ENCODE assay signal across 27 cellular contexts in the genomic region with DNA sequence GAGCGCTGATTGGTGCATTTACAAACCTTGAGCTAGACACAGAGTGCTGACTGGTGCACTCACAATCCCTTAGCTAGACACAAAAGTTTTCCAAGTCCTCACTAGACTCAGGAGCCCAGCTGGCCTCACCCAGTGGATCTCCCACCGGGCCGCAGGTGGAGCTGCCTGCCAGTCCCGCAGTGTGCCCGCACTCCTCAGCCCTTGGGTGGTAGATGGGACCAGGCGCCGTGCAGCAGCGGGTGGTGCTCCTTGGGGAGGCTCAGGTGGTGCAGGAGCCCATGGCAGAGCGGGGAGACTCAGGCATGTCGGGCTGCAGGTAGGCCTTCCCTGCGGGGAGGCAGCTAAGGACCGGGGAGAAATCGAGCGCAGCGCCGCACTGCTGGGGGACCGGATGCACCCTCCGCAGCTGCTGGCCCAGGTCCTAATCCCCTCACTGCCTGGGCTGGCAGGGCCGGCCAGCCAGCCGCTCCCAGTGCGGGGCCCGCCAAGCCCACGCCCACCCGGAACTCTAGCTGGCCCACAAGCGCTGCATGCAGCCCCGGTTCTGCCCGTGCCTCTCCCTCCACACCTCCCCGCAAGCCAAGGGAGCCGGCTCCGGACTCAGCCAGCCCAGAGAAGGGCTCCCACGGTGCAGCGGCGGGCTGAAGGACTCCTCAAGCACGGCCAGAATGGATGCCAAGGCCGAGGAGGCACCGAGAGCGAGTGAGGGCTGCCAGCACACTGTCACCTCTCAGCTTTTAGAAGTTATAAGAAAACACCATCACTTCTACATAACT.
"Had no signal": no experiment of that assay in that cellular context is flagged by ENCODE, and none has a peak within 500 bp of the region (broad histone marks: within the 10 kb centered on the region; RNA-seq: fewer than 3 reads in every experiment).

No MANE protein-coding gene starts in this region.

- H3K27ac ChIP-seq: brain microvascular endothelial cell, epithelial cell of prostate, hepatocyte, left lung, SJCRH30, stomach, VCaP had no signal

- H3K4me3 ChIP-seq: ascending aorta, hepatocyte, left lung, mucosa of descending colon, SJCRH30, stomach had no signal

- H3K27me3 Mint-ChIP-seq: activated CD4-positive, alpha-beta T cell treated with anti-CD3 and anti-CD28 coated beads, Interleukin-2, amount 10 ng/mL, durations not matched to agents 24 days and 14 days; activated naive CD4-positive, alpha-beta T cell treated with anti-CD3 and anti-CD28 coated beads, Interleukin-2, amount 50 U/mL, for 24 hours; central memory CD8-positive, alpha-beta T cell; memory B cell; stimulated activated memory B cell treated with anti-CD40 and anti-IgM and Interleukin-4, amounts not matched to agents 10 μg/mL and 1 μg/mL and 100 μg/mL, for 72 hours; T-cell had no signal

- ATAC-seq: activated CD4-positive, CD25-positive, alpha-beta regulatory T cell treated with anti-CD3 and anti-CD28 coated beads, Interleukin-2, amount 50 U/mL, for 24 hours; activated CD8-positive, alpha-beta T cell treated with anti-CD3 and anti-CD28 coated beads, Interleukin-2, amount 10 ng/mL, durations not matched to agents 7 days and 5 days; left lung; mucosa of descending colon; stimulated activated memory B cell treated with anti-CD40 and anti-IgM and Interleukin-4, amounts not matched to agents 10 μg/mL and 1 μg/mL and 100 μg/mL, for 72 hours; T-cell had no signal

- H2AFZ ChIP-seq: hepatocyte had no signal

- H3K4me1 Mint-ChIP-seq: activated CD4-positive, alpha-beta T cell treated with anti-CD3 and anti-CD28 coated beads, Interleukin-2, amount 10 ng/mL, durations not matched to agents 24 days and 14 days; activated naive CD4-positive, alpha-beta T cell treated with anti-CD3 and anti-CD28 coated beads, Interleukin-2, amount 50 U/mL, for 24 hours; central memory CD8-positive, alpha-beta T cell; endodermal cell; immature natural killer cell; memory B cell; neural crest cell; stimulated activated memory B cell treated with anti-CD40 and anti-IgM and Interleukin-4, amounts not matched to agents 10 μg/mL and 1 μg/mL and 100 μg/mL, for 72 hours; T-cell had no signal

- H3K9me3 ChIP-seq: ascending aorta, left lung, mucosa of descending colon, SJCRH30, stomach, testis had no signal

- DNase-seq: activated CD4-positive, alpha-beta T cell treated with anti-CD3 and anti-CD28 coated beads, Interleukin-2, amount 10 ng/mL, durations not matched to agents 24 days and 14 days; activated CD8-positive, alpha-beta T cell treated with anti-CD3 and anti-CD28 coated beads, Interleukin-2, amount 10 ng/mL, durations not matched to agents 7 days and 5 days; activated gamma-delta T cell treated with Interleukin-2 at 50 U/mL for 16 hours; brain microvascular endothelial cell; cortex of kidney; endodermal cell; foreskin fibroblast; immature natural killer cell; kidney glomerular epithelial cell; mucosa of descending colon; SJCRH30; stomach; T-cell; trophoblast cell had no signal

- H3K9me3 Mint-ChIP-seq: central memory CD8-positive, alpha-beta T cell; memory B cell; stimulated activated memory B cell treated with anti-CD40 and anti-IgM and Interleukin-4, amounts not matched to agents 10 μg/mL and 1 μg/mL and 100 μg/mL, for 72 hours had no signal

- H3K36me3 ChIP-seq: brain microvascular endothelial cell, SJCRH30 had no signal

- H3K27ac Mint-ChIP-seq: activated CD4-positive, alpha-beta T cell treated with anti-CD3 and anti-CD28 coated beads, Interleukin-2, amount 10 ng/mL, durations not matched to agents 24 days and 14 days; activated CD8-positive, alpha-beta T cell treated with anti-CD3 and anti-CD28 coated beads, Interleukin-2, amount 10 ng/mL, durations not matched to agents 7 days and 5 days; activated naive CD4-positive, alpha-beta T cell treated with anti-CD3 and anti-CD28 coated beads, Interleukin-2, amount 50 U/mL, for 24 hours; endodermal cell; immature natural killer cell; memory B cell; stimulated activated memory B cell treated with anti-CD40 and anti-IgM and Interleukin-4, amounts not matched to agents 10 μg/mL and 1 μg/mL and 100 μg/mL, for 72 hours; T-cell; T-helper 2 cell treated with Interferon-gamma antibody and Interleukin-4, amounts not matched to agents 5 μg/mL and 100 μg/mL, for 36 hours had no signal

- H3K4me2 ChIP-seq: hepatocyte had no signal

- H3K4me1 ChIP-seq: ascending aorta, SJCRH30, stomach had no signal

- H3K27me3 ChIP-seq: ascending aorta, brain microvascular endothelial cell, hepatocyte, left lung, SJCRH30, stomach, testis had no signal

- H3K4me3 Mint-ChIP-seq: activated CD4-positive, alpha-beta T cell treated with anti-CD3 and anti-CD28 coated beads, Interleukin-2, amount 10 ng/mL, durations not matched to agents 24 days and 14 days; activated CD8-positive, alpha-beta T cell treated with anti-CD3 and anti-CD28 coated beads, Interleukin-2, amount 10 ng/mL, durations not matched to agents 7 days and 5 days; activated naive CD4-positive, alpha-beta T cell treated with anti-CD3 and anti-CD28 coated beads, Interleukin-2, amount 50 U/mL, for 24 hours; central memory CD8-positive, alpha-beta T cell; endodermal cell; immature natural killer cell; memory B cell; neural crest cell; stimulated activated memory B cell treated with anti-CD40 and anti-IgM and Interleukin-4, amounts not matched to agents 10 μg/mL and 1 μg/mL and 100 μg/mL, for 72 hours; T-cell; T-helper 2 cell treated with Interferon-gamma antibody and Interleukin-4, amounts not matched to agents 5 μg/mL and 100 μg/mL, for 36 hours had no signal
